In the genomic region with DNA sequence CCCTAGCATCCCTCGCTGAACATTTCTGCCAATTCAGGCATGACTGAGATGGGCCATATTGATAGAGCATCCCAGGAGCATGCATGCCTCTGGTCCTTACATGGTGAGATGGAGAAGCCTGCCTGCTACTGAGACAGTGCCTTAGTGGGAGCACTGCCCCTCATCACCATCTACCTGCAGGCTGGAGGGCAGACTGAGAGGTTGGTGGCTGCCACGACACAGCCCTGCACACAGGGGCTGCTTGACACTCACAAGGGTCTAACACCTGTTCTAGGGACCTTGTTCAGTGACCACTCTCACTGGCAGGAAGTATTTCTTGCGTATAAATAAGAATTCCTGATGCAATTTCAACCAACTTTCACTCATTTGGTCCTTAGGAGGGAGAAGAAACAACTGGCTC, we compare ENCODE assay signal across 19 cellular contexts. TPM values are rescaled to one million over a fixed set of nuclear protein-coding genes. Genes with fewer than 3 reads are reported as not detected.
A peak's percentile ranks its signal among the peaks of the same experiment; 100 is the strongest.
DNase-seq lines count a peak whose midpoint lies in the region; ATAC-seq and TF ChIP-seq lines count a peak whose summit lies in the region.
"Had no signal": no experiment of that assay in that cellular context is flagged by ENCODE, and none has a peak within 500 bp of the region (broad histone marks: within the 10 kb centered on the region; RNA-seq: fewer than 3 reads in every experiment).

No MANE protein-coding gene starts in this region.

- no peak overlapping the region for H4K91ac ChIP-seq in neuronal stem cell (ENCODE audit: low read depth, low read length, poor library complexity)

- H3K4me2 ChIP-seq in neuronal stem cell (ENCODE audit: insufficient read depth, low read length, poor library complexity, severe bottlenecking) = no peak overlapping the region
- H3K4me2 ChIP-seq: BLaER1 had no signal

- DNase-seq in endodermal cell = peak; percentile 21
- DNase-seq in neuronal stem cell (ENCODE audit: low spot score) = no peak
- no peak for DNase-seq in coronary artery (ENCODE audit: low spot score)
- no peak for DNase-seq in CD1c-positive myeloid dendritic cell (ENCODE audit: extremely low spot score)
- DNase-seq in HEK293T (ENCODE audit: extremely low spot score) = no peak
- DNase-seq: 8988T; CD4-positive, CD25-positive, alpha-beta regulatory T cell; CD8-positive, alpha-beta memory T cell; COR-L47; DMS 273 treated with DMSO at 0.1 percent for 48 hours; DMS53; DND-41; EL; HCEC 1CT; HFFc6 had no signal

- WGBS in endodermal cell (ENCODE audit: insufficient coverage in 1 of 2, insufficient read length in 1 of 2), 2 experiments = 83 to 97% methylated on average over 2 to 3 of the region's 3 CpGs
- no CpG with 5 or more reads among the region's 3 CpGs for WGBS in neuronal stem cell (ENCODE audit: extremely low coverage in 2 of 2, insufficient read length in 2 of 2, insufficient replicate concordance in 1 of 2), 2 donors

- H3K36me3 ChIP-seq in endodermal cell (ENCODE audit: control insufficient read depth, insufficient read depth, low read length) (peaks cover 10% of the 10 kb centered on the region), neuronal stem cell (replicated peaks in 1 of 2; ENCODE audit: control insufficient read depth in 2 of 2, insufficient read depth in 2 of 2, low read length in 2 of 2) (peaks cover 0 to 26% of the 10 kb centered on the region in 2 donors)
- H3K36me3 ChIP-seq: BLaER1 had no signal

- no peak overlapping the region for H4K8ac ChIP-seq in neuronal stem cell (ENCODE audit: low read depth, low read length)

- H3K4me3 ChIP-seq in endodermal cell (ENCODE audit: low read length) (no peak overlapping the region), neuronal stem cell (ENCODE audit: low read length in 2 of 2) (peak overlapping the region in 1 of 2 donors; percentile 13), coronary artery (no peak overlapping the region)
- H3K4me3 ChIP-seq: BLaER1 had no signal

- no peak overlapping the region for H2AFZ ChIP-seq in neuronal stem cell (ENCODE audit: low read length)

- H2BK120ac ChIP-seq in neuronal stem cell (ENCODE audit: low read depth, low read length) = no peak overlapping the region

- peak overlapping the region; percentile 17 for H3K27ac Mint-ChIP-seq in activated T-helper 17 cell treated with anti-CD3 and anti-CD28 coated beads, Interleukin-2, amount 50 U/mL, for 72 hours
- no peak overlapping the region for H3K27ac Mint-ChIP-seq in endodermal cell
- H3K27ac Mint-ChIP-seq: HFFc6 had no signal

- H3K27me3 Mint-ChIP-seq in activated T-helper 17 cell treated with anti-CD3 and anti-CD28 coated beads, Interleukin-2, amount 50 U/mL, for 72 hours = no peaks in the 10 kb centered on the region
- H3K27me3 Mint-ChIP-seq in endodermal cell (ENCODE audit: insufficient read depth) = no peaks in the 10 kb centered on the region
- H3K27me3 Mint-ChIP-seq: CD4-positive, CD25-positive, alpha-beta regulatory T cell; CD8-positive, alpha-beta memory T cell had no signal

- POLR2A ChIA-PET in HEK293T (lab: Yijun Ruan, JAX) = no interaction called here

- no peak overlapping the region for H2BK5ac ChIP-seq in neuronal stem cell (ENCODE audit: low read length)

- CTCF ChIA-PET in HEK293T (lab: Yijun Ruan, JAX) = interaction anchor here (0.6 kb wide), 1 partner anchor 47 kb away, joined by 3 read pairs; no protein-coding TSS in a partner anchor

- no peak overlapping the region for H3K14ac ChIP-seq in neuronal stem cell (ENCODE audit: low read length)

- no peak overlapping the region for H2BK15ac ChIP-seq in neuronal stem cell (ENCODE audit: low read length)

- H2AK5ac ChIP-seq in neuronal stem cell (ENCODE audit: low read depth, low read length) = no peak overlapping the region

- no peaks in the 10 kb centered on the region for H3K4me1 ChIP-seq in endodermal cell (ENCODE audit: control insufficient read depth, insufficient read depth, low read length)
- peaks cover 0 to 2% of the 10 kb centered on the region in 2 donors for H3K4me1 ChIP-seq in neuronal stem cell (ENCODE audit: control insufficient read depth in 2 of 2, insufficient read depth in 1 of 2, low read depth in 1 of 2, low read length in 2 of 2)
- H3K4me1 ChIP-seq: BLaER1 had no signal

- peak overlapping the region; percentile 62 for H3K23ac ChIP-seq in neuronal stem cell (ENCODE audit: low read depth, low read length, poor library complexity)

- TF ChIP-seq CTCF in endodermal cell (conservative IDR thresholded peaks at IDR 0.05) (no peak), coronary artery (IDR thresholded peaks at IDR 0.05) (no peak)

- H3K9me3 Mint-ChIP-seq in activated T-helper 17 cell treated with anti-CD3 and anti-CD28 coated beads, Interleukin-2, amount 50 U/mL, for 72 hours = no peaks in the 10 kb centered on the region
- H3K9me3 Mint-ChIP-seq in endodermal cell = peaks cover 16% of the 10 kb centered on the region
- H3K9me3 Mint-ChIP-seq: CD4-positive, CD25-positive, alpha-beta regulatory T cell; CD8-positive, alpha-beta memory T cell had no signal

- H3K79me1 ChIP-seq in neuronal stem cell (ENCODE audit: low read depth, low read length) = no peaks in the 10 kb centered on the region

- H3K27ac ChIP-seq in endodermal cell (ENCODE audit: low read depth, low read length) (no peak overlapping the region), neuronal stem cell (replicated peaks; ENCODE audit: low read length) (no peak overlapping the region), coronary artery (no peak overlapping the region)
- H3K27ac ChIP-seq: BLaER1, HL-60 had no signal

- H3K4me3 Mint-ChIP-seq in activated T-helper 17 cell treated with anti-CD3 and anti-CD28 coated beads, Interleukin-2, amount 50 U/mL, for 72 hours = no peak overlapping the region
- no peak overlapping the region for H3K4me3 Mint-ChIP-seq in endodermal cell
- H3K4me3 Mint-ChIP-seq: CD4-positive, CD25-positive, alpha-beta regulatory T cell; CD8-positive, alpha-beta memory T cell; HFFc6 had no signal

- peaks cover 10% of the 10 kb centered on the region for H3K9me3 ChIP-seq in endodermal cell (ENCODE audit: control insufficient read depth, low read length)
- no peaks in the 10 kb centered on the region for H3K9me3 ChIP-seq in neuronal stem cell (replicated peaks in 1 of 2; ENCODE audit: control insufficient read depth in 2 of 2, insufficient read depth in 1 of 2, low read depth in 1 of 2, low read length in 2 of 2)
- H3K9me3 ChIP-seq: BLaER1 had no signal

- no peak overlapping the region for H2BK12ac ChIP-seq in neuronal stem cell (ENCODE audit: low read length)

- H3K27me3 ChIP-seq in endodermal cell (ENCODE audit: control insufficient read depth, insufficient read depth, low read length, poor library complexity, severe bottlenecking) (no peaks in the 10 kb centered on the region), neuronal stem cell (ENCODE audit: control insufficient read depth in 3 of 3, insufficient read depth in 3 of 3, low read depth in 1 of 3, low read length in 3 of 3) (no peaks in the 10 kb centered on the region)
- H3K27me3 ChIP-seq: BLaER1 had no signal

- no peak overlapping the region for H3K4ac ChIP-seq in neuronal stem cell (ENCODE audit: low read length)

- no peak overlapping the region for H3K9ac ChIP-seq in endodermal cell (ENCODE audit: extremely low read depth, low read length, poor library complexity, severe bottlenecking)
- no peak overlapping the region for H3K9ac ChIP-seq in neuronal stem cell (ENCODE audit: low read depth, low read length, poor library complexity)
- H3K9ac ChIP-seq: BLaER1 had no signal

- no peaks in the 10 kb centered on the region for H3K4me1 Mint-ChIP-seq in activated T-helper 17 cell treated with anti-CD3 and anti-CD28 coated beads, Interleukin-2, amount 50 U/mL, for 72 hours
- no peaks in the 10 kb centered on the region for H3K4me1 Mint-ChIP-seq in endodermal cell
- H3K4me1 Mint-ChIP-seq: CD8-positive, alpha-beta memory T cell had no signal

- ATAC-seq in activated T-helper 17 cell treated with anti-CD3 and anti-CD28 coated beads, Interleukin-2, amount 50 U/mL, for 72 hours (replicated peaks) = no peak
- ATAC-seq in SK-N-SH treated with all-trans-retinoic acid at 6 μM for 48 hours = no peak

- peak overlapping the region; percentile 67 for H3K18ac ChIP-seq in neuronal stem cell (ENCODE audit: low read length)

- H3K36me3 Mint-ChIP-seq in activated T-helper 17 cell treated with anti-CD3 and anti-CD28 coated beads, Interleukin-2, amount 50 U/mL, for 72 hours (ENCODE audit: low read depth) = peaks cover 15% of the 10 kb centered on the region
- H3K36me3 Mint-ChIP-seq in endodermal cell (ENCODE audit: low read depth) = peaks cover 42% of the 10 kb centered on the region

TF ChIP-seq in SK-N-SH treated with all-trans-retinoic acid at 6 μM for 48 hours, 23 proteins besides CTCF, POLR2A, EP300 and RAD21 (continues in another document):
- TF ChIP-seq POU6F1 (CRISPR knock-in tag; IDR thresholded peaks at IDR 0.05; ENCODE audit: borderline replicate concordance, low read depth) = no peak

TF ChIP-seq in HEK293T, 16 proteins besides CTCF, POLR2A, EP300 and RAD21:
- TF ChIP-seq FOXA1 (IDR thresholded peaks at IDR 0.05) (no peak), BHLHE40 (IDR thresholded peaks at IDR 0.05; ENCODE audit: borderline replicate concordance) (no peak), FOXK2 (IDR thresholded peaks at IDR 0.05) (no peak), FOXM1 (IDR thresholded peaks at IDR 0.05; ENCODE audit: borderline replicate concordance) (no peak), NFRKB (IDR thresholded peaks at IDR 0.05) (no peak), TARDBP (IDR thresholded peaks at IDR 0.05) (no peak), LEF1 (IDR thresholded peaks at IDR 0.05; ENCODE audit: borderline replicate concordance) (no peak), L3MBTL2 (conservative IDR thresholded peaks at IDR 0.05) (no peak), ARNT (IDR thresholded peaks at IDR 0.05) (no peak), ELF4 (IDR thresholded peaks at IDR 0.05) (no peak)

RNA-seq across cellular contexts. Expression of gene WIPI1, which starts 34.0 kb away (rescaled TPM):
- total RNA-seq in activated T-helper 17 cell treated with anti-CD3 and anti-CD28 coated beads, Interleukin-2, amount 50 U/mL, for 72 hours = 10 to 100 TPM in 1 of 2 donors, 1 to 10 TPM in 1; 8.6 to 25.6 TPM
- 10 to 100 TPM; 32.0 to 39.5 TPM for total RNA-seq in endodermal cell
- polyA plus RNA-seq in endodermal cell (2013, experiment 1 of 2) = 21.5 TPM
- polyA plus RNA-seq in endodermal cell (2013, experiment 2 of 2) = 26.3 TPM
- 16.5 TPM for polyA plus RNA-seq in neuronal stem cell (2013, experiment 1 of 2)
- 15.9 TPM for polyA plus RNA-seq in neuronal stem cell (2013, experiment 2 of 2)
